In the genomic region with DNA sequence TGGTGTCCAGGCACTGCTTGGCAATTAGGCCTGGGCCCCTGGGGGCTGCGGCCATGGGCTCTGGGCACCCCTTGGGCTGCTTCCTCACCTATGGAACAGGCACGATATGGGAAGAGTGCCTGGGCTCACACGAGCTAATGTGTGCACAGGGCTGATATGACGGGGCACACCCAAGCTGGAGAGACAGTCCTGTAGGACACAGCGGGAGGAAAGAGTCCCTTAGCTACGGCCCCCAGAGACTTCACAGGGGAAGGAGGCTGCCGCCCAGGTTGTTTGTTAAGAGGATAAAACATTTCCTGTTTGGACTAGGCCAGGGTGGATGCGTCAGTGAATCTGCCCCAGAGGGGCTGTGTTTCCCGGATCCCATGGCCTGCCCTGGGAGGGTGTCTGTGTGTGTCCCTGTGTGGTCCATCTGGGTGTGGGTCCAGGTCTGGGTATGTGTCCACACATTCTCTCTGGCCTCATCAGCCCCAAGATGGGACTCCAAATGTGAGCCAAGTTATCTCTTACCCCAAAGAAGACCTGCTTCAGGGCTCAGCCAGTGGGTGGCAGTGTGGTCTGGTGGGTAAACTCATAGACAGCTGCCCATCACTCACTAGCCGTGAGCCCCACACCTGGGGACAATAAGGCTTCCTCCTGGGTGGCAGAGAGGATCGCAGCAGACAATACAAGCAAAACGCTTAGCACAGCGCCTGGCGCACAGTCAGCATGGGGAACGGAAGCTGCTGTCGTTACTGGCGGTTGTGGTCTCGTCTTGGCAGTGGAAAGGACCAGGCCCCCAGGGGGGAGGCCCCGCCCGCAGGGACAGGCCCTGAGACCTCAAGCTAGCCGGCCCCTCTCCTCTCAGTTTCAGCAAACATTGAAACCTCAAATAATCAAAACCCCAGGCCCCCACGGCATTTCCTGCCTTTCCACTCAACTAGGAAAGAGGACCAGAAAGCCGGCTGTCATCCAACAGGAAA, we compare ENCODE assay signal across 8 cellular contexts. TPM values are rescaled to one million over a fixed set of nuclear protein-coding genes. Genes with fewer than 3 reads are reported as not detected.
DNase-seq lines count a peak whose midpoint lies in the region; ATAC-seq lines count a peak whose summit lies in the region.

No MANE protein-coding gene starts in this region.

- ATAC-seq in HG02623 (IDR thresholded peaks at IDR 0.05; ENCODE audit: unreplicated experiment): peak; percentile 46

- peak; percentile 48 for DNase-seq in activated gamma-delta T cell treated with Interleukin-2 at 50 U/mL for 16 hours
- no peak for DNase-seq in activated gamma-delta T cell (lab: John Stamatoyannopoulos, UW)
- peak; percentile 88 for DNase-seq in NCI-H69 (lab: John Stamatoyannopoulos, UW)
- DNase-seq in activated T-cell treated with anti-CD3 and anti-CD28 coated beads for 24 hours (ENCODE audit: low read depth): peak; percentile 37
- peak; percentile 46 for DNase-seq in globus pallidus (ENCODE audit: low spot score)
- peak; percentile 71 for DNase-seq in smooth muscle cell of the brain vasculature (ENCODE audit: low read depth, low spot score)
- no peak for DNase-seq in ureter (ENCODE audit: low spot score)

RNA-seq across cellular contexts. Expression of a gene that starts 3.2 kb away (rescaled TPM):
- 2.4 TPM for total RNA-seq in ureter

Comparison
In these comparisons a context has a peak if more than half of its experiments do, and no peak if none do; other contexts are left out.
1. DNase-seq: peak in activated gamma-delta T cell treated with Interleukin-2 at 50 U/mL for 16 hours (single experiment), NCI-H69 (single experiment), activated T-cell treated with anti-CD3 and anti-CD28 coated beads for 24 hours (single experiment), globus pallidus (single experiment) and smooth muscle cell of the brain vasculature (single experiment); none in activated gamma-delta T cell (single experiment) and ureter (single experiment).